1 cellular context compared by ENCODE assay signal in genomic region chr5:31531888-31532710, GRCh38.
TF ChIP-seq lines count a peak whose summit lies in the region.

C5orf22 (plus strand) TSS chr5:31532301; CDS start chr5:31532393, 92 bp downstream.
DROSHA (minus strand) TSS chr5:31532093; CDS start chr5:31529059, 3,034 bp downstream.

TF ChIP-seq in GM12878, 131 proteins besides CTCF, POLR2A, EP300 and RAD21 (continued from another document and continues in another):
- no peak for TF ChIP-seq SMAD1 (IDR thresholded peaks at IDR 0.05; ENCODE audit: low read depth, partially characterized antibody)
- peak; percentile 60; the same call in 1 of the 2 replicates for TF ChIP-seq LARP7 (IDR thresholded peaks at IDR 0.05)
- peak; percentile 63; the same call in 1 of the 2 replicates for TF ChIP-seq E2F4 (IDR thresholded peaks at IDR 0.05; ENCODE audit: low read depth, low read length)
- TF ChIP-seq TCF3 (IDR thresholded peaks at IDR 0.05; ENCODE audit: borderline replicate concordance, insufficient read depth, low read depth, low read length): 0 out of 2 replicates have a peak, but pooled peaks have one; percentile 42
- peak in 1 of 2 experiments; percentile 47; a peak in 1 of 4 replicates for TF ChIP-seq SRF (IDR thresholded peaks at IDR 0.05; ENCODE audit: low read depth in 2 of 2, low read length in 2 of 2)
- peak; percentile 81 for TF ChIP-seq IKZF1 (conservative IDR thresholded peaks at IDR 0.05)
- no peak for TF ChIP-seq HDAC2 (IDR thresholded peaks at IDR 0.05)
- no peak for TF ChIP-seq SUZ12 (IDR thresholded peaks at IDR 0.05; ENCODE audit: unreplicated experiment)
- TF ChIP-seq IRF4 (IDR thresholded peaks at IDR 0.05; ENCODE audit: low read depth, low read length): no peak
- peak; percentile 66 for TF ChIP-seq CEBPZ (IDR thresholded peaks at IDR 0.05; ENCODE audit: low read depth, low read length)
- TF ChIP-seq USF1 (IDR thresholded peaks at IDR 0.05; ENCODE audit: borderline replicate concordance, extremely low read length, insufficient read depth, low read depth, low read length): no peak
- TF ChIP-seq ZBTB4 (CRISPR knock-in tag; IDR thresholded peaks at IDR 0.05): no peak
- TF ChIP-seq PML (IDR thresholded peaks at IDR 0.05; ENCODE audit: low read length): peak; percentile 89
- no peak for TF ChIP-seq YBX1 (IDR thresholded peaks at IDR 0.05)
- TF ChIP-seq NR2C1 (IDR thresholded peaks at IDR 0.05): peak; percentile 97
- no peak for TF ChIP-seq YY1 (IDR thresholded peaks at IDR 0.05; ENCODE audit: low read depth, low read length)
- no peak for TF ChIP-seq TARDBP (IDR thresholded peaks at IDR 0.05; ENCODE audit: borderline replicate concordance)
- TF ChIP-seq MEF2B (IDR thresholded peaks at IDR 0.05; ENCODE audit: partially characterized antibody, poor library complexity, severe bottlenecking): no peak
- peak; percentile 95 for TF ChIP-seq ZBTB40 (IDR thresholded peaks at IDR 0.05; ENCODE audit: borderline replicate concordance)
- no peak for TF ChIP-seq BRCA1 (IDR thresholded peaks at IDR 0.05; ENCODE audit: low read depth, low read length)
- TF ChIP-seq SIX5 (IDR thresholded peaks at IDR 0.05; ENCODE audit: low read depth, low read length, severe bottlenecking): no peak
- 0 out of 2 replicates have a peak, but pooled peaks have one; percentile 52 for TF ChIP-seq RFX5 (IDR thresholded peaks at IDR 0.05; ENCODE audit: low read depth, low read length)
- TF ChIP-seq MXI1 (IDR thresholded peaks at IDR 0.05; ENCODE audit: low read depth, low read length): peak; percentile 40; the same call in 1 of the 2 replicates
- no peak for TF ChIP-seq TCF7 (IDR thresholded peaks at IDR 0.05; ENCODE audit: borderline replicate concordance)
- TF ChIP-seq TAF1 (IDR thresholded peaks at IDR 0.05; ENCODE audit: borderline replicate concordance, low read depth, low read length): peak; percentile 48; the same call in 1 of the 2 replicates
- TF ChIP-seq ATF3 (IDR thresholded peaks at IDR 0.05; ENCODE audit: borderline replicate concordance, extremely low read depth, low read depth, low read length): no peak
- peak; percentile 95 for TF ChIP-seq CHD2 (IDR thresholded peaks at IDR 0.05; ENCODE audit: borderline replicate concordance, low read depth, low read length)
- TF ChIP-seq ATF2 (IDR thresholded peaks at IDR 0.05; ENCODE audit: low read length): no peak
- peak; percentile 94 for TF ChIP-seq PBX3 (IDR thresholded peaks at IDR 0.05; ENCODE audit: insufficient replicate concordance, low read depth, low read length)
- TF ChIP-seq IRF5 (IDR thresholded peaks at IDR 0.05; ENCODE audit: borderline replicate concordance): no peak
- no peak for TF ChIP-seq ELK1 (IDR thresholded peaks at IDR 0.05; ENCODE audit: low read depth, low read length)
- TF ChIP-seq GABPA (IDR thresholded peaks at IDR 0.05; ENCODE audit: low read depth): peak; percentile 93
